In the genomic region with DNA sequence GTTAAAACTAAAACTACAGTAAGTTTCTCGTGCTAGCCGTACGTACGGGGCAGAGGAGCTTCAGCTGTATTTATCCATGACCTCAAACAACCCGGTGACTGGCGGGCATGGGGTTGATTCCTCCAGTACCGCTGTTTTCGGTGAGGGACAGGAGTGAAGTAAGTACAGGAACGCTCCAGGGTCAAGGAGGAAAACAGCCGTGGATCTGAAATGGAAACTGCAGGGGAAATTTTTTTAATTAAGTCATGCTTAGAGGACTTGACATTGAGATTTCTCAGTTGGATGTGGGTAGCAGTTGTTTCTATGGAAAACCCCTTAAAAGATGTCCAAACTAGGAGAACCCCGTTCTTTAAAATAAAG, we compare ENCODE assay signal across 8 cellular contexts. TPM values are rescaled to one million over a fixed set of nuclear protein-coding genes. Genes with fewer than 3 reads are reported as not detected.
DNase-seq lines count a peak whose midpoint lies in the region; ATAC-seq, FAIRE-seq and TF ChIP-seq lines count a peak whose summit lies in the region.

No MANE protein-coding gene starts in this region.

- intact Hi-C loops in testis (cut with DNase I; ENCODE audit: low total_unique reads) = no loop called here

- DNase-seq in CD4-positive, CD25-positive, alpha-beta regulatory T cell = peak in 1 of 3 donors; percentile 5
- DNase-seq in HuH-7.5 (ENCODE audit: low spot score) (peak; percentile 32), astrocyte (ENCODE audit: low read depth) (no peak), left kidney (ENCODE audit: low read depth, low spot score) (peak; percentile 44), testis (peak; percentile 37), NCI-H1694 treated with DMSO at 0.1 percent for 48 hours (lab: John Stamatoyannopoulos, UW) (no peak), NCI-H1436 treated with DMSO at 0.1 percent for 48 hours (lab: John Stamatoyannopoulos, UW) (no peak)

- no peaks in the 10 kb centered on the region for H3K9me3 ChIP-seq in CD4-positive, CD25-positive, alpha-beta regulatory T cell (ENCODE audit: control insufficient read depth in 2 of 2, low read length in 2 of 2)
- H3K9me3 ChIP-seq in astrocyte (ENCODE audit: insufficient read depth, low read depth, low read length) (no peaks in the 10 kb centered on the region), testis (no peaks in the 10 kb centered on the region)

- H3K27ac ChIP-seq in CD4-positive, CD25-positive, alpha-beta regulatory T cell (ENCODE audit: insufficient read depth, low read length, poor library complexity, severe bottlenecking) = peak overlapping the region; percentile 18
- peak overlapping the region; percentile 52 for H3K27ac ChIP-seq in astrocyte (ENCODE audit: low read depth, low read length)
- H3K27ac ChIP-seq in testis = peak overlapping the region; percentile 82 to 83

- H3K9me3 Mint-ChIP-seq in CD4-positive, CD25-positive, alpha-beta regulatory T cell = no peaks in the 10 kb centered on the region
- no peaks in the 10 kb centered on the region for H3K9me3 Mint-ChIP-seq in astrocyte (ENCODE audit: unreplicated experiment)

- H3K79me2 ChIP-seq in astrocyte (ENCODE audit: insufficient read depth, low read length) = peaks cover 57% of the 10 kb centered on the region

- peaks cover 39 to 66% (median 49%) of the 10 kb centered on the region in 4 donors for H3K4me1 Mint-ChIP-seq in CD4-positive, CD25-positive, alpha-beta regulatory T cell
- peaks cover 20% of the 10 kb centered on the region for H3K4me1 Mint-ChIP-seq in astrocyte (ENCODE audit: low read depth, unreplicated experiment)

- peak overlapping the region; percentile 86 to 94 (median 90) for H3K4me3 Mint-ChIP-seq in CD4-positive, CD25-positive, alpha-beta regulatory T cell
- peak overlapping the region; percentile 88 for H3K4me3 Mint-ChIP-seq in astrocyte (ENCODE audit: unreplicated experiment)

- peaks cover 7% of the 10 kb centered on the region for H3K36me3 Mint-ChIP-seq in CD4-positive, CD25-positive, alpha-beta regulatory T cell
- peaks cover 3% of the 10 kb centered on the region for H3K36me3 Mint-ChIP-seq in astrocyte (ENCODE audit: low read depth, unreplicated experiment)

- TF ChIP-seq POLR2A in testis (IDR thresholded peaks at IDR 0.05) = no peak

- peak overlapping the region; percentile 93 for H3K9ac ChIP-seq in astrocyte (ENCODE audit: low read length)

- no peak overlapping the region for H2AFZ ChIP-seq in astrocyte (ENCODE audit: low read depth, low read length)

- H3K27ac Mint-ChIP-seq in CD4-positive, CD25-positive, alpha-beta regulatory T cell = peak overlapping the region; percentile 39 to 93 (median 85)
- peak overlapping the region; percentile 87 for H3K27ac Mint-ChIP-seq in astrocyte (ENCODE audit: unreplicated experiment)

- FAIRE-seq in astrocyte (lab: Jason Lieb, UNC) = no peak

- TF ChIP-seq CTCF in astrocyte (IDR thresholded peaks at IDR 0.05; ENCODE audit: insufficient read depth, low read depth, low read length) (no peak), testis (IDR thresholded peaks at IDR 0.05) (no peak)

- peak overlapping the region; percentile 96 for H3K4me2 ChIP-seq in astrocyte (ENCODE audit: low read length)

- 0 to 3% methylated on average over 11 of the region's 11 CpGs for WGBS in testis, 2 donors

- peak overlapping the region; percentile 90 for H3K4me3 ChIP-seq in CD4-positive, CD25-positive, alpha-beta regulatory T cell (ENCODE audit: low read depth, low read length)
- peak overlapping the region; percentile 79 for H3K4me3 ChIP-seq in astrocyte (ENCODE audit: insufficient read depth, low read depth, low read length)
- H3K4me3 ChIP-seq in testis = peak overlapping the region; percentile 82 to 94

- peaks cover 49% of the 10 kb centered on the region for H4K20me1 ChIP-seq in astrocyte (ENCODE audit: insufficient read depth, low read length)

- no peaks in the 10 kb centered on the region for H3K36me3 ChIP-seq in CD4-positive, CD25-positive, alpha-beta regulatory T cell (ENCODE audit: control insufficient read depth, insufficient read depth, low read length)
- H3K36me3 ChIP-seq in astrocyte (ENCODE audit: insufficient read depth, low read length) = no peaks in the 10 kb centered on the region
- H3K36me3 ChIP-seq in testis (ENCODE audit: low read depth, missing control alignments) = no peaks in the 10 kb centered on the region

- H3K27me3 ChIP-seq in CD4-positive, CD25-positive, alpha-beta regulatory T cell (ENCODE audit: control insufficient read depth, insufficient read depth, low read length) = peaks cover 2% of the 10 kb centered on the region
- H3K27me3 ChIP-seq in astrocyte (ENCODE audit: insufficient read depth, low read length) (no peaks in the 10 kb centered on the region), testis (no peaks in the 10 kb centered on the region)

- H3K27me3 Mint-ChIP-seq in CD4-positive, CD25-positive, alpha-beta regulatory T cell = peaks cover 38% of the 10 kb centered on the region
- H3K27me3 Mint-ChIP-seq in astrocyte (ENCODE audit: low read depth, unreplicated experiment) = peaks cover 2% of the 10 kb centered on the region

- no peak for ATAC-seq in CD4-positive, CD25-positive, alpha-beta regulatory T cell (ENCODE audit: low read depth in 2 of 2)
- ATAC-seq in HG03108 (IDR thresholded peaks at IDR 0.05; ENCODE audit: unreplicated experiment) = no peak

- H3K4me1 ChIP-seq in CD4-positive, CD25-positive, alpha-beta regulatory T cell (ENCODE audit: control insufficient read depth, insufficient read depth, low read length, poor library complexity, severe bottlenecking) = peaks cover 48% of the 10 kb centered on the region
- peaks cover 28% of the 10 kb centered on the region for H3K4me1 ChIP-seq in astrocyte (ENCODE audit: insufficient read depth, low read length)
- H3K4me1 ChIP-seq in testis = peaks cover 35% of the 10 kb centered on the region

RNA-seq across cellular contexts. Expression of gene RAB12, which starts 1.2 kb away (rescaled TPM):
- 19.4 TPM for total RNA-seq in CD4-positive, CD25-positive, alpha-beta regulatory T cell
- under 1 TPM in 2 of 4 donors, not detected in 2; 0.32 to 0.46 TPM for polyA plus RNA-seq in CD4-positive, CD25-positive, alpha-beta regulatory T cell
- 49.4 and 52.6 TPM in 2 replicates for total RNA-seq in astrocyte
- total RNA-seq in testis = 10 to 100 TPM; 39.8 to 52.0 TPM
- polyA plus RNA-seq in testis (ENCODE audit: insufficient read depth, low read depth, low replicate concordance) = 28.0 TPM

Comparison
In these comparisons a context has a peak if more than half of its experiments do, and no peak if none do; other contexts are left out.
1. DNase-seq: peak in HuH-7.5 (single experiment), left kidney (single experiment) and testis (single experiment); none in astrocyte (single experiment), NCI-H1694 treated with DMSO at 0.1 percent for 48 hours (single experiment) and NCI-H1436 treated with DMSO at 0.1 percent for 48 hours (single experiment).
2. H3K27ac ChIP-seq: peak in every context shown above with its lines; median percentile 82 in testis; 52 in astrocyte; 18 in CD4-positive, CD25-positive, alpha-beta regulatory T cell.
3. Peak in every context shown above with its lines, with median percentiles within 50 percentile points of each other: H3K4me3 ChIP-seq.